ENCODE assay signal across 1 cellular context in the genomic region with DNA sequence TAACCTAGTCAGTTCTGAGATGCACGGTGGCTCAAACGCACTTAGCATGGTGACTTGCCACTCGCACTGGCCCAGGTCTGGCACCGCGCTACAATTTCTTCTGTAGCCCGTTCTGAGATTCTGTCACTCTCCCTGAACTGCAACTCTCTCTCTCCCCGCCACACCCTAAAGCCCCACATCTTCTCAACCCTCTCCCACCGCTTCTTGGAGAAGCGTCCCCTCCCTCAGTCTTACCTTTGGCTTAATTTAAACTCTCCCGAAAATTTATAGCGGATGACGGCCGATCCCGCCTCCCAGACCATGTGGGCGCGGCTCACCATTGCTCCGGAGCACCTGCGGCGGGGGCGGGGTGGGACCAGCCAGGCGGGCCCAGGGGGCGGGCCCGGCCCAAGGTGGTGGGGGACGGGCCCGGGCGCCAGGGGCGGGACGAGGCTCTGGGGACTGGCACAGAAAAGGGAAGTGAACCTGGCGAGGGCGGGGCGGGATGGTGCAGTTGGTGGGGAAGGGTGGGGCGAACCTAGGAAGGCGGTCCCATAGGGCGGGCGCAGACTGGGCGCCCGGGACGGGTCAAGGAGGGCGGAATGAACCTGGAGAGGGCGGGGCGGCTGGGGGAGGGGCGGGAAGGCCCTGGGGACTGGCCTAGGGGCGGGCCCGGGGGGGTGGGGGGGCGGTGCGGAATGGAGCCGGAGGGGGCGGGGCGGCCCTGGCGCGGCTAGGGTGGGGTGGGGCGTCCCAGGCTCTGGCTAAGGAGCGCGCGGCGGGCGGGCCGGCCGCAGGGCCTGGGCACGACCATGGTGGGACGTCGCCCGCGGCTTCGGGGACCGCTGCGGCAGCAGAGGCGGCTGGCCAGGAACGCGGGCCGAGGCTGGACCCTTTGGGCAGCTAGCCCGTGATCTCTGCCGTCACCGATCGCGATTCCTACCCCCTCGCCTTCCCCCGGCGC.
A peak's percentile ranks its signal among the peaks of the same experiment; 100 is the strongest.
TF ChIP-seq lines count a peak whose summit lies in the region.

Gene MAP3K21 (plus strand): TSS at position 730 of the 943 bp plus-strand sequence. CDS start 305 bp downstream, outside the sequence.

TF ChIP-seq in HEK293, 187 proteins besides CTCF, POLR2A, EP300 and RAD21 (continued from another document and continues in another):
- TF ChIP-seq SCRT1 (tag by site-specific recombination; IDR thresholded peaks at IDR 0.05; ENCODE audit: borderline replicate concordance) (0 out of 2 replicates have a peak, but pooled peaks have one; percentile 4), YY2 (tag by site-specific recombination; IDR thresholded peaks at IDR 0.05) (no peak), ZNF18 (tag by site-specific recombination; IDR thresholded peaks at IDR 0.05) (no peak), KLF10 (tag by site-specific recombination; IDR thresholded peaks at IDR 0.05) (peak; percentile 81), ZNF843 (tag by site-specific recombination; IDR thresholded peaks at IDR 0.05) (peak; percentile 52; the same call in 1 of the 2 replicates), ZNF830 (tag by site-specific recombination; IDR thresholded peaks at IDR 0.05; ENCODE audit: low read depth) (no peak), ZNF529 (tag by site-specific recombination; IDR thresholded peaks at IDR 0.05; ENCODE audit: insufficient replicate concordance) (no peak), ZNF146 (tag by site-specific recombination; IDR thresholded peaks at IDR 0.05) (no peak), ZSCAN30 (tag by site-specific recombination; IDR thresholded peaks at IDR 0.05) (peak; percentile 91), ZNF658 (tag by site-specific recombination; IDR thresholded peaks at IDR 0.05) (0 out of 2 replicates have a peak, but pooled peaks have one; percentile 49), KLF16 (tag by site-specific recombination; IDR thresholded peaks at IDR 0.05) (peak; percentile 95), ZNF175 (tag by site-specific recombination; IDR thresholded peaks at IDR 0.05) (no peak), MYNN (tag by site-specific recombination; IDR thresholded peaks at IDR 0.05; ENCODE audit: borderline replicate concordance) (no peak), SP3 (tag by site-specific recombination; IDR thresholded peaks at IDR 0.05) (peak; percentile 92), ZNF184 (tag by site-specific recombination; IDR thresholded peaks at IDR 0.05) (no peak), ZNF561 (tag by site-specific recombination; IDR thresholded peaks at IDR 0.05; ENCODE audit: borderline replicate concordance) (peak; percentile 50; the same call in 1 of the 2 replicates), ZNF837 (tag by site-specific recombination; IDR thresholded peaks at IDR 0.05) (no peak), ZNF777 (tag by site-specific recombination; IDR thresholded peaks at IDR 0.05; ENCODE audit: borderline replicate concordance) (no peak), ZBTB6 (tag by site-specific recombination; IDR thresholded peaks at IDR 0.05) (peak; percentile 11; the same call in 1 of the 2 replicates), ZNF747 (tag by site-specific recombination; IDR thresholded peaks at IDR 0.05) (no peak), ZNF670 (tag by site-specific recombination; IDR thresholded peaks at IDR 0.05; ENCODE audit: low read depth) (no peak), ZNF555 (tag by site-specific recombination; conservative IDR thresholded peaks at IDR 0.05) (no peak), KLF8 (tag by site-specific recombination; IDR thresholded peaks at IDR 0.05) (peak; percentile 98)
- TF ChIP-seq, protein P1, sequence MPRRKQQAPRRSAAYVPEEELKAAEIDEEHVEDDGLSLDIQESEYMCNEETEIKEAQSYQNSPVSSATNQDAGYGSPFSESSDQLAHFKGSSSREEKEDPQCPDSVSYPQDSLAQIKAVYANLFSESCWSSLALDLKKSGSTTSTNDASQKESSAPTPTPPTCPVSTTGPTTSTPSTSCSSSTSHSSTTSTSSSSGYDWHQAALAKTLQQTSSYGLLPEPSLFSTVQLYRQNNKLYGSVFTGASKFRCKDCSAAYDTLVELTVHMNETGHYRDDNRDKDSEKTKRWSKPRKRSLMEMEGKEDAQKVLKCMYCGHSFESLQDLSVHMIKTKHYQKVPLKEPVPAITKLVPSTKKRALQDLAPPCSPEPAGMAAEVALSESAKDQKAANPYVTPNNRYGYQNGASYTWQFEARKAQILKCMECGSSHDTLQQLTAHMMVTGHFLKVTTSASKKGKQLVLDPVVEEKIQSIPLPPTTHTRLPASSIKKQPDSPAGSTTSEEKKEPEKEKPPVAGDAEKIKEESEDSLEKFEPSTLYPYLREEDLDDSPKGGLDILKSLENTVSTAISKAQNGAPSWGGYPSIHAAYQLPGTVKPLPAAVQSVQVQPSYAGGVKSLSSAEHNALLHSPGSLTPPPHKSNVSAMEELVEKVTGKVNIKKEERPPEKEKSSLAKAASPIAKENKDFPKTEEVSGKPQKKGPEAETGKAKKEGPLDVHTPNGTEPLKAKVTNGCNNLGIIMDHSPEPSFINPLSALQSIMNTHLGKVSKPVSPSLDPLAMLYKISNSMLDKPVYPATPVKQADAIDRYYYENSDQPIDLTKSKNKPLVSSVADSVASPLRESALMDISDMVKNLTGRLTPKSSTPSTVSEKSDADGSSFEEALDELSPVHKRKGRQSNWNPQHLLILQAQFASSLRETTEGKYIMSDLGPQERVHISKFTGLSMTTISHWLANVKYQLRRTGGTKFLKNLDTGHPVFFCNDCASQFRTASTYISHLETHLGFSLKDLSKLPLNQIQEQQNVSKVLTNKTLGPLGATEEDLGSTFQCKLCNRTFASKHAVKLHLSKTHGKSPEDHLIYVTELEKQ (tag by site-specific recombination; IDR thresholded peaks at IDR 0.05; ENCODE audit: borderline replicate concordance), result peak; percentile 16; the same call in 1 of the 2 replicates
- TF ChIP-seq, protein P2, sequence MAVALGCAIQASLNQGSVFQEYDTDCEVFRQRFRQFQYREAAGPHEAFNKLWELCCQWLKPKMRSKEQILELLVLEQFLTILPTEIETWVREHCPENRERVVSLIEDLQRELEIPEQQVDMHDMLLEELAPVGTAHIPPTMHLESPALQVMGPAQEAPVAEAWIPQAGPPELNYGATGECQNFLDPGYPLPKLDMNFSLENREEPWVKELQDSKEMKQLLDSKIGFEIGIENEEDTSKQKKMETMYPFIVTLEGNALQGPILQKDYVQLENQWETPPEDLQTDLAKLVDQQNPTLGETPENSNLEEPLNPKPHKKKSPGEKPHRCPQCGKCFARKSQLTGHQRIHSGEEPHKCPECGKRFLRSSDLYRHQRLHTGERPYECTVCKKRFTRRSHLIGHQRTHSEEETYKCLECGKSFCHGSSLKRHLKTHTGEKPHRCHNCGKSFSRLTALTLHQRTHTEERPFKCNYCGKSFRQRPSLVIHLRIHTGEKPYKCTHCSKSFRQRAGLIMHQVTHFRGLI (tag by site-specific recombination; IDR thresholded peaks at IDR 0.05), result peak; percentile 52
- TF ChIP-seq, protein P3, sequence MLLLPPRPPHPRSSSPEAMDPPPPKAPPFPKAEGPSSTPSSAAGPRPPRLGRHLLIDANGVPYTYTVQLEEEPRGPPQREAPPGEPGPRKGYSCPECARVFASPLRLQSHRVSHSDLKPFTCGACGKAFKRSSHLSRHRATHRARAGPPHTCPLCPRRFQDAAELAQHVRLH (tag by site-specific recombination; IDR thresholded peaks at IDR 0.05), result peak; percentile 81
- TF ChIP-seq, protein P4, sequence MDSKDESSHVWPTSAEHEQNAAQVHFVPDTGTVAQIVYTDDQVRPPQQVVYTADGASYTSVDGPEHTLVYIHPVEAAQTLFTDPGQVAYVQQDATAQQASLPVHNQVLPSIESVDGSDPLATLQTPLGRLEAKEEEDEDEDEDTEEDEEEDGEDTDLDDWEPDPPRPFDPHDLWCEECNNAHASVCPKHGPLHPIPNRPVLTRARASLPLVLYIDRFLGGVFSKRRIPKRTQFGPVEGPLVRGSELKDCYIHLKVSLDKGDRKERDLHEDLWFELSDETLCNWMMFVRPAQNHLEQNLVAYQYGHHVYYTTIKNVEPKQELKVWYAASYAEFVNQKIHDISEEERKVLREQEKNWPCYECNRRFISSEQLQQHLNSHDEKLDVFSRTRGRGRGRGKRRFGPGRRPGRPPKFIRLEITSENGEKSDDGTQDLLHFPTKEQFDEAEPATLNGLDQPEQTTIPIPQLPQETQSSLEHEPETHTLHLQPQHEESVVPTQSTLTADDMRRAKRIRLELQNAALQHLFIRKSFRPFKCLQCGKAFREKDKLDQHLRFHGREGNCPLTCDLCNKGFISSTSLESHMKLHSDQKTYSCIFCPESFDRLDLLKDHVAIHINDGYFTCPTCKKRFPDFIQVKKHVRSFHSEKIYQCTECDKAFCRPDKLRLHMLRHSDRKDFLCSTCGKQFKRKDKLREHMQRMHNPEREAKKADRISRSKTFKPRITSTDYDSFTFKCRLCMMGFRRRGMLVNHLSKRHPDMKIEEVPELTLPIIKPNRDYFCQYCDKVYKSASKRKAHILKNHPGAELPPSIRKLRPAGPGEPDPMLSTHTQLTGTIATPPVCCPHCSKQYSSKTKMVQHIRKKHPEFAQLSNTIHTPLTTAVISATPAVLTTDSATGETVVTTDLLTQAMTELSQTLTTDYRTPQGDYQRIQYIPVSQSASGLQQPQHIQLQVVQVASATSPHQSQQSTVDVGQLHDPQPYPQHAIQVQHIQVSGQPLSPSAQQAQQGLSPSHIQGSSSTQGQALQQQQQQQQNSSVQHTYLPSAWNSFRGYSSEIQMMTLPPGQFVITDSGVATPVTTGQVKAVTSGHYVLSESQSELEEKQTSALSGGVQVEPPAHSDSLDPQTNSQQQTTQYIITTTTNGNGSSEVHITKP (tag by site-specific recombination; IDR thresholded peaks at IDR 0.05), result peak; percentile 95
- TF ChIP-seq, protein P5, sequence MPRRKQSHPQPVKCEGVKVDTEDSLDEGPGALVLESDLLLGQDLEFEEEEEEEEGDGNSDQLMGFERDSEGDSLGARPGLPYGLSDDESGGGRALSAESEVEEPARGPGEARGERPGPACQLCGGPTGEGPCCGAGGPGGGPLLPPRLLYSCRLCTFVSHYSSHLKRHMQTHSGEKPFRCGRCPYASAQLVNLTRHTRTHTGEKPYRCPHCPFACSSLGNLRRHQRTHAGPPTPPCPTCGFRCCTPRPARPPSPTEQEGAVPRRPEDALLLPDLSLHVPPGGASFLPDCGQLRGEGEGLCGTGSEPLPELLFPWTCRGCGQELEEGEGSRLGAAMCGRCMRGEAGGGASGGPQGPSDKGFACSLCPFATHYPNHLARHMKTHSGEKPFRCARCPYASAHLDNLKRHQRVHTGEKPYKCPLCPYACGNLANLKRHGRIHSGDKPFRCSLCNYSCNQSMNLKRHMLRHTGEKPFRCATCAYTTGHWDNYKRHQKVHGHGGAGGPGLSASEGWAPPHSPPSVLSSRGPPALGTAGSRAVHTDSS (tag by site-specific recombination; IDR thresholded peaks at IDR 0.05), result no peak
- TF ChIP-seq, protein P6, sequence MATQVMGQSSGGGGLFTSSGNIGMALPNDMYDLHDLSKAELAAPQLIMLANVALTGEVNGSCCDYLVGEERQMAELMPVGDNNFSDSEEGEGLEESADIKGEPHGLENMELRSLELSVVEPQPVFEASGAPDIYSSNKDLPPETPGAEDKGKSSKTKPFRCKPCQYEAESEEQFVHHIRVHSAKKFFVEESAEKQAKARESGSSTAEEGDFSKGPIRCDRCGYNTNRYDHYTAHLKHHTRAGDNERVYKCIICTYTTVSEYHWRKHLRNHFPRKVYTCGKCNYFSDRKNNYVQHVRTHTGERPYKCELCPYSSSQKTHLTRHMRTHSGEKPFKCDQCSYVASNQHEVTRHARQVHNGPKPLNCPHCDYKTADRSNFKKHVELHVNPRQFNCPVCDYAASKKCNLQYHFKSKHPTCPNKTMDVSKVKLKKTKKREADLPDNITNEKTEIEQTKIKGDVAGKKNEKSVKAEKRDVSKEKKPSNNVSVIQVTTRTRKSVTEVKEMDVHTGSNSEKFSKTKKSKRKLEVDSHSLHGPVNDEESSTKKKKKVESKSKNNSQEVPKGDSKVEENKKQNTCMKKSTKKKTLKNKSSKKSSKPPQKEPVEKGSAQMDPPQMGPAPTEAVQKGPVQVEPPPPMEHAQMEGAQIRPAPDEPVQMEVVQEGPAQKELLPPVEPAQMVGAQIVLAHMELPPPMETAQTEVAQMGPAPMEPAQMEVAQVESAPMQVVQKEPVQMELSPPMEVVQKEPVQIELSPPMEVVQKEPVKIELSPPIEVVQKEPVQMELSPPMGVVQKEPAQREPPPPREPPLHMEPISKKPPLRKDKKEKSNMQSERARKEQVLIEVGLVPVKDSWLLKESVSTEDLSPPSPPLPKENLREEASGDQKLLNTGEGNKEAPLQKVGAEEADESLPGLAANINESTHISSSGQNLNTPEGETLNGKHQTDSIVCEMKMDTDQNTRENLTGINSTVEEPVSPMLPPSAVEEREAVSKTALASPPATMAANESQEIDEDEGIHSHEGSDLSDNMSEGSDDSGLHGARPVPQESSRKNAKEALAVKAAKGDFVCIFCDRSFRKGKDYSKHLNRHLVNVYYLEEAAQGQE (tag by site-specific recombination; IDR thresholded peaks at IDR 0.05), result peak; percentile 52; the same call in 1 of the 2 replicates
- TF ChIP-seq, protein P7, sequence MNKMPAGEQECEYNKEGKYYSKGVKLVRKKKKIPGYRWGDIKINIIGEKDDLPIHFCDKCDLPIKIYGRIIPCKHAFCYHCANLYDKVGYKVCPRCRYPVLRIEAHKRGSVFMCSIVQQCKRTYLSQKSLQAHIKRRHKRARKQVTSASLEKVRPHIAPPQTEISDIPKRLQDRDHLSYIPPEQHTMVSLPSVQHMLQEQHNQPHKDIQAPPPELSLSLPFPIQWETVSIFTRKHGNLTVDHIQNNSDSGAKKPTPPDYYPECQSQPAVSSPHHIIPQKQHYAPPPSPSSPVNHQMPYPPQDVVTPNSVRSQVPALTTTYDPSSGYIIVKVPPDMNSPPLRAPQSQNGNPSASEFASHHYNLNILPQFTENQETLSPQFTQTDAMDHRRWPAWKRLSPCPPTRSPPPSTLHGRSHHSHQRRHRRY (tag by site-specific recombination; IDR thresholded peaks at IDR 0.05), result no peak
